ENCODE assay signal across 19 cellular contexts in the genomic region with DNA sequence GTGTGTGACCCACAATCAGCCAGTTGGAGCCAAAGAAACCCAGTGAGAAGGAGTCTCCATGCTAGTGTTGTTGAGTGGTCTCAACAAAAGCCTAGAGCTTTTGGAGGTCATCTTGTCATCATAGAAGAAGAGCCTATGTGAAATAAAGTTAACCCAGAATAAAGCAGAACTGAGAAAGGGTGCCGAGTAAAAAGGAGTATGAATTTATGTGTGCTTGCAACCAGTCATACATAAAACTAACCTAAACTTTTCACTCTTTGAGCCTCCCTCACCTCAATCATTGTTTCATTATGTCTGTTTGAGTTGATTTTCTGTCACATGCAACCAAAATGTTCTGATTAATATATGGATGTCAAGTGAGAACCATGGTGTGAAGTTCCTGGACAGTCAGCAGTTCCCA.
DNase-seq lines count a peak whose midpoint lies in the region; ATAC-seq and TF ChIP-seq lines count a peak whose summit lies in the region.
"Had no signal": no experiment of that assay in that cellular context is flagged by ENCODE, and none has a peak within 500 bp of the region (broad histone marks: within the 10 kb centered on the region; RNA-seq: fewer than 3 reads in every experiment).

No MANE protein-coding gene starts in this region.

- H3K4me1 ChIP-seq in trophoblast cell (ENCODE audit: control insufficient read depth in 1 of 2, insufficient read depth in 2 of 2, low read length in 2 of 2), result peaks cover 0 to 5% of the 10 kb centered on the region in 2 experiments
- no peaks in the 10 kb centered on the region for H3K4me1 ChIP-seq in CD8-positive, alpha-beta memory T cell (ENCODE audit: insufficient read depth, low read length)
- peaks cover 0 to 26% (median 7%) of the 10 kb centered on the region in 4 donors for H3K4me1 ChIP-seq in tibial artery
- H3K4me1 ChIP-seq: BLaER1 treated with 17β-estradiol and CSF1 and Interleukin-3, amounts not matched to agents 10 nM and 100 nM; testis had no signal

- no CpG with 5 or more reads among the region's 1 CpG for WGBS in trophoblast cell (ENCODE audit: extremely low coverage, insufficient coverage, insufficient read length)

- no peak overlapping the region for H2BK120ac ChIP-seq in trophoblast cell (ENCODE audit: insufficient read depth, low read length, poor library complexity)

- H3K9ac ChIP-seq in trophoblast cell (ENCODE audit: low read length), result no peak overlapping the region
- H3K9ac ChIP-seq: BLaER1 treated with 17β-estradiol and CSF1 and Interleukin-3, amounts not matched to agents 10 nM and 100 nM had no signal

- BruUV-seq in Calu3 (replicated peaks; lab: Mats Ljungman, UMichigan), result no TSS peak

- no peak overlapping the region for H3K4ac ChIP-seq in trophoblast cell (ENCODE audit: low read depth, low read length)

- H3K36me3 ChIP-seq in trophoblast cell (ENCODE audit: control insufficient read depth in 1 of 2, insufficient read depth in 2 of 2, low read length in 2 of 2), result no peaks in the 10 kb centered on the region
- H3K36me3 ChIP-seq in CD8-positive, alpha-beta memory T cell (ENCODE audit: insufficient read depth, low read length), result no peaks in the 10 kb centered on the region
- no peaks in the 10 kb centered on the region for H3K36me3 ChIP-seq in tibial artery
- H3K36me3 ChIP-seq: BLaER1 treated with 17β-estradiol and CSF1 and Interleukin-3, amounts not matched to agents 10 nM and 100 nM had no signal

- intact Hi-C loops in Calu3 (cut with micrococcal nuclease; ENCODE audit: unreplicated experiment) (no loop called here), tibial artery (cut with DNase I; ENCODE audit: low total_unique reads) (no loop called here)

- POLR2A ChIA-PET in CD8-positive, alpha-beta memory T cell (lab: Charles Lee), result no interaction called here

- no peak overlapping the region for H4K91ac ChIP-seq in trophoblast cell (ENCODE audit: low read depth, low read length)

- H2BK5ac ChIP-seq in trophoblast cell (ENCODE audit: low read depth, low read length, poor library complexity), result peak overlapping the region; percentile 27

- DNase-seq in trophoblast cell (no peak), Calu3 (no peak), tibial artery (no peak)
- DNase-seq in CD8-positive, alpha-beta memory T cell, result no peak
- DNase-seq: activated naive CD4-positive, alpha-beta T cell treated with anti-CD3 and anti-CD28 coated beads, Interleukin-2, amount 10 ng/mL, durations not matched to agents 7 days and 5 days; DMS79; effector memory CD4-positive, alpha-beta T cell; HFFc6; NCI-H2029; NCI-H526 treated with DMSO at 0.1 percent for 48 hours; nephron progenitor cell; stimulated activated CD4-positive, alpha-beta T cell treated with anti-CD3 and anti-CD28 coated beads, Interleukin-15, amount 100 ng/mL, for 24 hours; testis had no signal

- no peak overlapping the region for H4K12ac ChIP-seq in trophoblast cell (ENCODE audit: low read depth, low read length)

- CTCF ChIA-PET in Calu3 (lab: Charles Lee), result no interaction called here
- CTCF ChIA-PET in CD8-positive, alpha-beta memory T cell (lab: Charles Lee), result no interaction called here

- ATAC-seq in GM18861 (IDR thresholded peaks at IDR 0.05; ENCODE audit: unreplicated experiment) (peak; percentile 68), GM21717 (IDR thresholded peaks at IDR 0.05; ENCODE audit: unreplicated experiment) (peak; percentile 73), HG03175 (IDR thresholded peaks at IDR 0.05; ENCODE audit: unreplicated experiment) (peak; percentile 76), HG02840 (IDR thresholded peaks at IDR 0.05; ENCODE audit: low FRiP score, unreplicated experiment) (no peak)
- ATAC-seq: WTC11 had no signal

- no peaks in the 10 kb centered on the region for H3K27me3 ChIP-seq in trophoblast cell (ENCODE audit: insufficient read depth, low read length)
- H3K27me3 ChIP-seq in CD8-positive, alpha-beta memory T cell (ENCODE audit: insufficient read depth, low read length, poor library complexity, severe bottlenecking), result no peaks in the 10 kb centered on the region
- H3K27me3 ChIP-seq in tibial artery, result no peaks in the 10 kb centered on the region
- H3K27me3 ChIP-seq: BLaER1 treated with 17β-estradiol and CSF1 and Interleukin-3, amounts not matched to agents 10 nM and 100 nM; testis had no signal

- no peaks in the 10 kb centered on the region for H3K4me1 Mint-ChIP-seq in Calu3 (ENCODE audit: low read depth, unreplicated experiment)
- no peaks in the 10 kb centered on the region for H3K4me1 Mint-ChIP-seq in CD8-positive, alpha-beta memory T cell
- H3K4me1 Mint-ChIP-seq: activated naive CD4-positive, alpha-beta T cell treated with anti-CD3 and anti-CD28 coated beads, Interleukin-2, amount 10 ng/mL, durations not matched to agents 7 days and 5 days; nephron progenitor cell had no signal

- H3K18ac ChIP-seq in trophoblast cell (ENCODE audit: low read length), result no peak overlapping the region

- TF ChIP-seq CTCF in Calu3 (IDR thresholded peaks at IDR 0.05; ENCODE audit: unreplicated experiment), result no peak
- TF ChIP-seq CTCF in tibial artery (IDR thresholded peaks at IDR 0.05), result no peak

- H3K4me3 ChIP-seq in trophoblast cell (ENCODE audit: low read depth, low read length) (no peak overlapping the region), tibial artery (no peak overlapping the region)
- H3K4me3 ChIP-seq in CD8-positive, alpha-beta memory T cell (ENCODE audit: low read length), result no peak overlapping the region
- H3K4me3 ChIP-seq: BLaER1 treated with 17β-estradiol and CSF1 and Interleukin-3, amounts not matched to agents 10 nM and 100 nM; testis had no signal

- H3K27ac Mint-ChIP-seq in Calu3 (ENCODE audit: unreplicated experiment), result no peak overlapping the region
- H3K27ac Mint-ChIP-seq in CD8-positive, alpha-beta memory T cell, result no peak overlapping the region
- H3K27ac Mint-ChIP-seq: activated naive CD4-positive, alpha-beta T cell treated with anti-CD3 and anti-CD28 coated beads, Interleukin-2, amount 10 ng/mL, durations not matched to agents 7 days and 5 days; HFFc6; nephron progenitor cell; WTC11 had no signal

- no peak overlapping the region for H3K4me3 Mint-ChIP-seq in Calu3 (ENCODE audit: low read depth, unreplicated experiment)
- no peak overlapping the region for H3K4me3 Mint-ChIP-seq in CD8-positive, alpha-beta memory T cell
- H3K4me3 Mint-ChIP-seq: activated naive CD4-positive, alpha-beta T cell treated with anti-CD3 and anti-CD28 coated beads, Interleukin-2, amount 10 ng/mL, durations not matched to agents 7 days and 5 days; HFFc6; nephron progenitor cell; WTC11 had no signal

- peaks cover 3% of the 10 kb centered on the region for H3K79me1 ChIP-seq in trophoblast cell (ENCODE audit: low read length)

- H3K9me3 Mint-ChIP-seq in Calu3 (ENCODE audit: low read depth, unreplicated experiment), result no peaks in the 10 kb centered on the region
- H3K9me3 Mint-ChIP-seq in CD8-positive, alpha-beta memory T cell, result peaks cover 0 to 3% (median 0%) of the 10 kb centered on the region in 5 donors
- H3K9me3 Mint-ChIP-seq: activated naive CD4-positive, alpha-beta T cell treated with anti-CD3 and anti-CD28 coated beads, Interleukin-2, amount 10 ng/mL, durations not matched to agents 7 days and 5 days; HFFc6; nephron progenitor cell had no signal

- H3K4me2 ChIP-seq in trophoblast cell (ENCODE audit: low read length), result no peak overlapping the region
- H3K4me2 ChIP-seq: BLaER1 treated with 17β-estradiol and CSF1 and Interleukin-3, amounts not matched to agents 10 nM and 100 nM had no signal

- no peak overlapping the region for H3K14ac ChIP-seq in trophoblast cell (ENCODE audit: low read length)

- no peak overlapping the region for H2AFZ ChIP-seq in trophoblast cell (ENCODE audit: insufficient read depth, low read length, poor library complexity)

- H3K36me3 Mint-ChIP-seq in Calu3 (ENCODE audit: insufficient read depth, unreplicated experiment), result no peaks in the 10 kb centered on the region
- no peaks in the 10 kb centered on the region for H3K36me3 Mint-ChIP-seq in CD8-positive, alpha-beta memory T cell
- H3K36me3 Mint-ChIP-seq: activated naive CD4-positive, alpha-beta T cell treated with anti-CD3 and anti-CD28 coated beads, Interleukin-2, amount 10 ng/mL, durations not matched to agents 7 days and 5 days; WTC11 had no signal

- H3K23ac ChIP-seq in trophoblast cell (ENCODE audit: low read length), result no peak overlapping the region

- H3K27me3 Mint-ChIP-seq in Calu3 (ENCODE audit: unreplicated experiment), result no peaks in the 10 kb centered on the region
- H3K27me3 Mint-ChIP-seq in CD8-positive, alpha-beta memory T cell, result peaks cover 0 to 7% of the 10 kb centered on the region in 2 donors
- H3K27me3 Mint-ChIP-seq: activated naive CD4-positive, alpha-beta T cell treated with anti-CD3 and anti-CD28 coated beads, Interleukin-2, amount 10 ng/mL, durations not matched to agents 7 days and 5 days had no signal

- peak overlapping the region; percentile 80 for H2BK12ac ChIP-seq in trophoblast cell (ENCODE audit: low read length)

- H2AK5ac ChIP-seq in trophoblast cell (ENCODE audit: low read length), result no peak overlapping the region

- H4K8ac ChIP-seq in trophoblast cell (ENCODE audit: low read depth, low read length), result no peak overlapping the region

- no peaks in the 10 kb centered on the region for H3K79me2 ChIP-seq in trophoblast cell (ENCODE audit: control insufficient read depth, insufficient read depth, low read length, poor library complexity)

- H3K27ac ChIP-seq in trophoblast cell (ENCODE audit: low read depth, low read length) (no peak overlapping the region), tibial artery (no peak overlapping the region)
- H3K27ac ChIP-seq in CD8-positive, alpha-beta memory T cell (ENCODE audit: low read depth, low read length), result no peak overlapping the region
- H3K27ac ChIP-seq: BLaER1 treated with 17β-estradiol and CSF1 and Interleukin-3, amounts not matched to agents 10 nM and 100 nM; testis had no signal

- H3K9me3 ChIP-seq in trophoblast cell (ENCODE audit: insufficient read depth, low read depth, low read length), result no peaks in the 10 kb centered on the region
- no peaks in the 10 kb centered on the region for H3K9me3 ChIP-seq in CD8-positive, alpha-beta memory T cell (ENCODE audit: low read length)
- no peaks in the 10 kb centered on the region for H3K9me3 ChIP-seq in tibial artery
- H3K9me3 ChIP-seq: testis had no signal
